Comparison of ENCODE assay signal across 1 cellular context in genomic region chr12:132494294-132495164, GRCh38.
TF ChIP-seq lines count a peak whose summit lies in the region.

No MANE protein-coding gene starts in this region.

TF ChIP-seq in IMR-90, 13 proteins besides CTCF, POLR2A, EP300 and RAD21:
- TF ChIP-seq FOS (IDR thresholded peaks at IDR 0.05; ENCODE audit: low read depth, low read length) (no peak), RCOR1 (IDR thresholded peaks at IDR 0.05; ENCODE audit: insufficient replicate concordance, low read length) (no peak), CEBPB (IDR thresholded peaks at IDR 0.05; ENCODE audit: low read depth, low read length) (no peak), SMC3 (IDR thresholded peaks at IDR 0.05; ENCODE audit: low read depth, low read length) (no peak), MXI1 (IDR thresholded peaks at IDR 0.05; ENCODE audit: borderline replicate concordance, low read depth, low read length) (no peak), ELK1 (IDR thresholded peaks at IDR 0.05; ENCODE audit: borderline replicate concordance, low read depth, low read length) (no peak), MAFK (IDR thresholded peaks at IDR 0.05; ENCODE audit: low read depth, low read length) (no peak)
